Comparison of ENCODE assay signal across 8 cellular contexts in genomic region chr21:33968082-33968997, GRCh38. TPM values are rescaled to one million over a fixed set of nuclear protein-coding genes. Genes with fewer than 3 reads are reported as not detected.
DNase-seq lines count a peak whose midpoint lies in the region; TF ChIP-seq lines count a peak whose summit lies in the region.

No MANE protein-coding gene starts in this region.

- no peaks in the 10 kb centered on the region for H3K27me3 Mint-ChIP-seq in endodermal cell (ENCODE audit: insufficient read depth)

- no peak overlapping the region for H3K27ac ChIP-seq in endodermal cell (ENCODE audit: low read depth, low read length)

- peaks cover 27% of the 10 kb centered on the region for H3K4me1 Mint-ChIP-seq in endodermal cell

- H3K9me3 ChIP-seq in endodermal cell (ENCODE audit: control insufficient read depth, low read length), result no peaks in the 10 kb centered on the region

- peak overlapping the region; percentile 11 for H3K4me3 Mint-ChIP-seq in endodermal cell

- no peaks in the 10 kb centered on the region for H3K36me3 ChIP-seq in endodermal cell (ENCODE audit: control insufficient read depth, insufficient read depth, low read length)

- no peaks in the 10 kb centered on the region for H3K4me1 ChIP-seq in endodermal cell (ENCODE audit: control insufficient read depth, insufficient read depth, low read length)

- H3K4me3 ChIP-seq in endodermal cell (ENCODE audit: low read length), result no peak overlapping the region

- no peaks in the 10 kb centered on the region for H3K27me3 ChIP-seq in endodermal cell (ENCODE audit: control insufficient read depth, insufficient read depth, low read length, poor library complexity, severe bottlenecking)

- WGBS in endodermal cell (ENCODE audit: insufficient coverage in 1 of 2, insufficient read length in 1 of 2), 2 experiments, result 65 to 75% methylated on average over 3 to 5 of the region's 5 CpGs

- H3K27ac Mint-ChIP-seq in endodermal cell, result peak overlapping the region; percentile 80

- peaks cover 7% of the 10 kb centered on the region for H3K36me3 Mint-ChIP-seq in endodermal cell (ENCODE audit: low read depth)

- DNase-seq in activated CD8-positive, alpha-beta memory T cell treated with anti-CD3 and anti-CD28 coated beads for 24 hours, result peak; percentile 58
- DNase-seq in activated CD8-positive, alpha-beta memory T cell treated with anti-CD3 and anti-CD28 coated beads, Interleukin-2, amount 50 U/mL, for 48 hours, result no peak
- DNase-seq in OCI-M1 (lab: John Stamatoyannopoulos, UW), result peak; percentile 66
- peak; percentile 77 for DNase-seq in endodermal cell
- peak; percentile 59 for DNase-seq in myocyte (ENCODE audit: low read depth)
- DNase-seq in UCSD-AML1 (lab: John Stamatoyannopoulos, UW; ENCODE audit: unreplicated experiment), result no peak
- DNase-seq in GM10266 (ENCODE audit: extremely low spot score), result no peak
- DNase-seq in NCI-H2227 (lab: John Stamatoyannopoulos, UW; ENCODE audit: unreplicated experiment), result no peak

- no peak for TF ChIP-seq CTCF in endodermal cell (conservative IDR thresholded peaks at IDR 0.05)
- TF ChIP-seq CTCF in GM10266 (IDR thresholded peaks at IDR 0.05; ENCODE audit: control insufficient read depth, insufficient read depth, low read depth, missing control alignments), result no peak

- H3K9me3 Mint-ChIP-seq in endodermal cell, result no peaks in the 10 kb centered on the region

- H3K9ac ChIP-seq in endodermal cell (ENCODE audit: extremely low read depth, low read length, poor library complexity, severe bottlenecking), result no peak overlapping the region

RNA-seq across cellular contexts. Expression of gene ATP5PO, which starts 52.7 kb away (rescaled TPM):
- total RNA-seq in endodermal cell (100 to 1,000 TPM; 223 to 252 TPM), myocyte (198 and 272 TPM in 2 replicates)
- 337 TPM for polyA plus RNA-seq in endodermal cell (2013, experiment 1 of 2)
- polyA plus RNA-seq in endodermal cell (2013, experiment 2 of 2), result 295 TPM
- 170 TPM for polyA plus RNA-seq in myocyte (2012)

Comparison
In these comparisons a context has a peak if more than half of its experiments do, and no peak if none do; other contexts are left out.
1. DNase-seq: peak in activated CD8-positive, alpha-beta memory T cell treated with anti-CD3 and anti-CD28 coated beads for 24 hours (single experiment), OCI-M1 (single experiment), endodermal cell (single experiment) and myocyte (single experiment); none in activated CD8-positive, alpha-beta memory T cell treated with anti-CD3 and anti-CD28 coated beads, Interleukin-2, amount 50 U/mL, for 48 hours (single experiment), UCSD-AML1 (single experiment), GM10266 (single experiment) and NCI-H2227 (single experiment).